ENCODE assay signal across 8 cellular contexts in genomic region chr15:56821721-56822425, GRCh38.
A peak's percentile ranks its signal among the peaks of the same experiment; 100 is the strongest.
DNase-seq lines count a peak whose midpoint lies in the region; ATAC-seq lines count a peak whose summit lies in the region.

No MANE protein-coding gene starts in this region.

- peak; percentile 31 for DNase-seq in Caki2 (ENCODE audit: low read depth)
- DNase-seq in LHCN-M2 (ENCODE audit: low read depth), result peak; percentile 74
- peak; percentile 16 for DNase-seq in SKM-1 (lab: John Stamatoyannopoulos, UW; ENCODE audit: unreplicated experiment)
- peak; percentile 89 for DNase-seq in astrocyte of the hippocampus (ENCODE audit: low read depth, low spot score)
- peak in 31 of 51 donors; percentile 2 to 63 (median 30) for DNase-seq in hypothalamus (lab: John Stamatoyannopoulos, UW)
- DNase-seq in stimulated activated CD4-positive, alpha-beta T cell treated with anti-CD3 and anti-CD28 coated beads, Interleukin-12 subunit alpha, Interleukin-12 subunit beta, amount 100 ng/mL, for 4 hours, result peak; percentile 11

- peak; percentile 90 for ATAC-seq in GM19452 (IDR thresholded peaks at IDR 0.05; ENCODE audit: unreplicated experiment)
- no peak for ATAC-seq in GM19324 (IDR thresholded peaks at IDR 0.05; ENCODE audit: low FRiP score, unreplicated experiment)

- in situ Hi-C loops in Caki2 (cut with HindIII; ENCODE audit: low pct_unique_long_range_greater_than_20kb, low sequenced_read_pairs), result no loop called here

Comparison
In these comparisons a context has a peak if more than half of its experiments do, and no peak if none do; other contexts are left out.
1. DNase-seq: peak in every context shown above with its lines; median percentile 89 in astrocyte of the hippocampus; 74 in LHCN-M2; 31 in Caki2; 30 in hypothalamus; 16 in SKM-1; 11 in stimulated activated CD4-positive, alpha-beta T cell treated with anti-CD3 and anti-CD28 coated beads, Interleukin-12 subunit alpha, Interleukin-12 subunit beta, amount 100 ng/mL, for 4 hours.